Comparison of ENCODE assay signal across 20 cellular contexts in the genomic region with DNA sequence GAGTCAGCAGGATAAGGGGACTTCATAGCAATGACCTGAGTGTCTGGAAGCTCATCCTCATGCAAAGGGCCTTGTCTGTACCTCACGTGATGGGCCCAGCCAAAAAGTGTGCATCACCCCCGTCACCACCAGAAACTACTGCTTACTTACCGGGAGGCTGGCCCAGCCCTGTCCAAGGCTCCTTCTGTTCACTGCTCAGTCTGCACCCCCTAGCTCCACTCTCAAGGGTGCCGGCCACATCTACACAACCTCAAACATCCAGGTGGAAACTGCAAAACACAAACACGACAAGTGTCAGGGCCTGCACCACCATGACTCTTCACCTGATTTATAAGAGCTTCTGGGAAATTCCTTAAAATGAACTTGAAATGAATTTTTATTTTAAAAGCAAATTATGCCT. TPM values are rescaled to one million over a fixed set of nuclear protein-coding genes. Genes with fewer than 3 reads are reported as not detected.
DNase-seq lines count a peak whose midpoint lies in the region; ATAC-seq, FAIRE-seq and TF ChIP-seq lines count a peak whose summit lies in the region.
"Had no signal": no experiment of that assay in that cellular context is flagged by ENCODE, and none has a peak within 500 bp of the region (broad histone marks: within the 10 kb centered on the region; RNA-seq: fewer than 3 reads in every experiment).

No MANE protein-coding gene starts in this region.

- CTCF ChIA-PET in H1 (lab: Charles Lee; ENCODE audit: partially characterized antibody): interaction anchor here (0.7 to 3.8 kb wide), 2 partner anchors 56 to 57 kb away, joined by 4 to 27 read pairs; partner anchors contain the start of gene ADD2

- no peak for TF ChIP-seq EP300 in H1 (IDR thresholded peaks at IDR 0.05; ENCODE audit: borderline replicate concordance in 1 of 2, low read depth in 2 of 2, low read length in 2 of 2)

- H3K4me1 ChIP-seq in right atrium auricular region (no peaks in the 10 kb centered on the region), heart right ventricle (no peaks in the 10 kb centered on the region), H1 (replicated peaks in 1 of 4; ENCODE audit: control insufficient read depth in 3 of 4, insufficient read depth in 4 of 4, low read length in 3 of 4) (peaks cover 0 to 48% (median 21%) of the 10 kb centered on the region in 4 experiments; a peak in 6 of 7 replicates)
- H3K4me1 ChIP-seq: BE2C, Caco-2 had no signal

- peaks cover 28% of the 10 kb centered on the region for H3K4me1 Mint-ChIP-seq in stimulated activated memory B cell treated with anti-CD40 and anti-IgM and Interleukin-4, amounts not matched to agents 10 μg/mL and 1 μg/mL and 100 μg/mL, for 72 hours

- H3K27ac Mint-ChIP-seq in stimulated activated memory B cell treated with anti-CD40 and anti-IgM and Interleukin-4, amounts not matched to agents 10 μg/mL and 1 μg/mL and 100 μg/mL, for 72 hours: no peak overlapping the region
- H3K27ac Mint-ChIP-seq: CD4-positive, alpha-beta T cell had no signal

- H3K4me3 Mint-ChIP-seq in stimulated activated memory B cell treated with anti-CD40 and anti-IgM and Interleukin-4, amounts not matched to agents 10 μg/mL and 1 μg/mL and 100 μg/mL, for 72 hours: no peak overlapping the region
- H3K4me3 Mint-ChIP-seq: CD4-positive, alpha-beta T cell had no signal

- H2BK12ac ChIP-seq in H1 (ENCODE audit: low read depth, low read length): no peak overlapping the region

- H4K5ac ChIP-seq in H1 (ENCODE audit: insufficient read length, low read depth, low read length): no peak overlapping the region

- no peak for TF ChIP-seq POLR2A in H1 (IDR thresholded peaks at IDR 0.05; ENCODE audit: control extremely low read depth in 1 of 2, low read depth in 2 of 2, low read length in 2 of 2)

- H3K9me3 Mint-ChIP-seq in stimulated activated memory B cell treated with anti-CD40 and anti-IgM and Interleukin-4, amounts not matched to agents 10 μg/mL and 1 μg/mL and 100 μg/mL, for 72 hours: no peaks in the 10 kb centered on the region
- H3K9me3 Mint-ChIP-seq: CD4-positive, alpha-beta T cell had no signal

- H3K14ac ChIP-seq in H1 (ENCODE audit: insufficient read length): no peak overlapping the region

- no peak overlapping the region for H2AFZ ChIP-seq in H1 (ENCODE audit: low read length)

- intact Hi-C loops in heart right ventricle (cut with DNase I): no loop called here

- DNase-seq in right atrium auricular region (ENCODE audit: low spot score) (peak; percentile 36), heart right ventricle (no peak), H1 (ENCODE audit: low read depth in 1 of 2, low spot score in 2 of 2) (no peak), mesenteric fat pad (ENCODE audit: low spot score) (peak; percentile 60), NCI-H1105 treated with DMSO at 0.1 percent for 48 hours (lab: John Stamatoyannopoulos, UW) (no peak), anterior cingulate cortex (lab: John Stamatoyannopoulos, UW) (no peak)
- DNase-seq: 8988T; BE2C; C1 segment of cervical spinal cord; Caco-2; CD4-positive, alpha-beta T cell; DMS153; DMS79; GDM1; GOT3 had no signal

- no peak overlapping the region for H4K91ac ChIP-seq in H1 (replicated peaks; ENCODE audit: insufficient read length, low read length)

- no peak for TF ChIP-seq CTCF in right atrium auricular region (IDR thresholded peaks at IDR 0.05)
- TF ChIP-seq CTCF in heart right ventricle (IDR thresholded peaks at IDR 0.05): no peak
- TF ChIP-seq CTCF in H1 (IDR thresholded peaks at IDR 0.05; ENCODE audit: control extremely low read depth in 1 of 3, insufficient read depth in 1 of 3, low read depth in 1 of 3, low read length in 3 of 3): no peak

- FAIRE-seq in H1 (lab: Jason Lieb, UNC): no peak
- FAIRE-seq: D721Med, GM12892, GM18507 had no signal

- 92 to 96% methylated on average over 5 of the region's 5 CpGs for WGBS in heart right ventricle, 2 donors
- 92% methylated on average over 5 of the region's 5 CpGs; no CpG with 5 or more reads in 1 of the 2 experiments for WGBS in H1 (ENCODE audit: extremely low coverage in 1 of 2, insufficient coverage in 1 of 2, insufficient read length in 1 of 2, insufficient replicate concordance in 2 of 2, low coverage in 1 of 2, low lambda C conversion rate in 2 of 2, missing lambda C conversion rate in 1 of 2), 2 experiments

- H3K27me3 ChIP-seq in right atrium auricular region (no peaks in the 10 kb centered on the region), heart right ventricle (no peaks in the 10 kb centered on the region), H1 (replicated peaks in 1 of 4; ENCODE audit: control insufficient read depth in 3 of 4, extremely low read depth in 1 of 4, insufficient read depth in 3 of 4, low read length in 3 of 4) (no peaks in the 10 kb centered on the region)
- H3K27me3 ChIP-seq: BE2C had no signal

- H3K56ac ChIP-seq in H1 (replicated peaks; ENCODE audit: insufficient read length, low read depth, low read length): no peak overlapping the region

- peaks cover 17 to 21% of the 10 kb centered on the region in 2 experiments for H4K20me1 ChIP-seq in H1 (replicated peaks in 1 of 2; ENCODE audit: control insufficient read depth in 1 of 2, insufficient read depth in 2 of 2, low read length in 2 of 2)

- H3K4me3 ChIP-seq in right atrium auricular region (no peak overlapping the region), heart right ventricle (no peak overlapping the region), H1 (ENCODE audit: extremely low read depth in 1 of 4, insufficient read depth in 2 of 4, low read depth in 3 of 4, low read length in 4 of 4) (no peak overlapping the region)
- H3K4me3 ChIP-seq: HAP-1 had no signal

- H3K79me2 ChIP-seq in H1 (ENCODE audit: control insufficient read depth in 1 of 2, insufficient read depth in 2 of 2, low read length in 2 of 2): peaks cover 0 to 84% of the 10 kb centered on the region in 2 experiments; a peak in 2 of 4 replicates

- peak overlapping the region; percentile 22; the same call in 1 of the 2 replicates for H2BK5ac ChIP-seq in H1 (ENCODE audit: low read depth, low read length)

- H3K4me2 ChIP-seq in H1 (ENCODE audit: insufficient read depth in 1 of 2, low read depth in 2 of 2, low read length in 2 of 2): no peak overlapping the region

- no peak overlapping the region for H2BK20ac ChIP-seq in H1 (ENCODE audit: low read length)

- POLR2A ChIA-PET in H1 (lab: Charles Lee; ENCODE audit: partially characterized antibody): interaction anchor here (1.4 kb wide), 1 partner anchor 57 kb away, joined by 3 read pairs; no protein-coding TSS in a partner anchor

- no peaks in the 10 kb centered on the region for H3K23me2 ChIP-seq in H1 (ENCODE audit: low read depth, low read length)

- H3K36me3 ChIP-seq in right atrium auricular region (no peaks in the 10 kb centered on the region), heart right ventricle (no peaks in the 10 kb centered on the region), H1 (ENCODE audit: control insufficient read depth in 2 of 4, insufficient read depth in 4 of 4, low read length in 3 of 4) (peaks cover 0 to 14% (median 5%) of the 10 kb centered on the region in 4 experiments; a peak in 6 of 8 replicates)
- H3K36me3 ChIP-seq: BE2C had no signal

- no peak for TF ChIP-seq RAD21 in H1 (IDR thresholded peaks at IDR 0.05 in 1 of 2, conservative IDR thresholded peaks at IDR 0.05 in 1 of 2; ENCODE audit: low read depth in 2 of 2, low read length in 2 of 2)

- H3K27ac ChIP-seq in right atrium auricular region (no peak overlapping the region), heart right ventricle (no peak overlapping the region), H1 (ENCODE audit: low read depth, low read length) (no peak overlapping the region)

- H2BK120ac ChIP-seq in H1 (replicated peaks; ENCODE audit: low read depth, low read length): no peak overlapping the region

- ATAC-seq in heart right ventricle: no peak
- no peak for ATAC-seq in stimulated activated memory B cell treated with anti-CD40 and anti-IgM and Interleukin-4, amounts not matched to agents 10 μg/mL and 1 μg/mL and 100 μg/mL, for 72 hours

- no peak overlapping the region for H2BK15ac ChIP-seq in H1 (ENCODE audit: low read length)

- no peaks in the 10 kb centered on the region for H3K9me3 ChIP-seq in right atrium auricular region
- H3K9me3 ChIP-seq in heart right ventricle: no peaks in the 10 kb centered on the region
- no peaks in the 10 kb centered on the region for H3K9me3 ChIP-seq in H1 (ENCODE audit: insufficient read depth in 2 of 2, low read depth in 1 of 2, low read length in 1 of 2)
- H3K9me3 ChIP-seq: BE2C, Caco-2, HAP-1 had no signal

- no peaks in the 10 kb centered on the region for H3K27me3 Mint-ChIP-seq in stimulated activated memory B cell treated with anti-CD40 and anti-IgM and Interleukin-4, amounts not matched to agents 10 μg/mL and 1 μg/mL and 100 μg/mL, for 72 hours
- H3K27me3 Mint-ChIP-seq: CD4-positive, alpha-beta T cell had no signal

- H4K8ac ChIP-seq in H1 (ENCODE audit: extremely low read depth, insufficient read depth, low read length): no peak overlapping the region

- no peak overlapping the region for H3K9ac ChIP-seq in H1 (replicated peaks in 1 of 4; ENCODE audit: extremely low read depth in 1 of 4, low read depth in 3 of 4, low read length in 3 of 4)

- H3K4ac ChIP-seq in H1 (replicated peaks; ENCODE audit: insufficient read length, low read depth, low read length): no peak overlapping the region

- peaks cover 28% of the 10 kb centered on the region for H3K79me1 ChIP-seq in H1 (ENCODE audit: low read depth, low read length)

- H2AK5ac ChIP-seq in H1 (ENCODE audit: low read depth, low read length): no peak overlapping the region

- H3K23ac ChIP-seq in H1 (ENCODE audit: insufficient read length): no peak overlapping the region

- peaks cover 10% of the 10 kb centered on the region for H3K36me3 Mint-ChIP-seq in stimulated activated memory B cell treated with anti-CD40 and anti-IgM and Interleukin-4, amounts not matched to agents 10 μg/mL and 1 μg/mL and 100 μg/mL, for 72 hours

- H3K18ac ChIP-seq in H1 (ENCODE audit: extremely low read depth, low read length): no peak overlapping the region

TF ChIP-seq in H1, 55 proteins besides CTCF, POLR2A, EP300 and RAD21 (continues in another document):
- TF ChIP-seq BACH1 (IDR thresholded peaks at IDR 0.05; ENCODE audit: low read length): no peak

RNA-seq across cellular contexts. Expression of gene ADD2, which starts 55.1 kb away (rescaled TPM):
- total RNA-seq in right atrium auricular region (1 to 10 TPM; 1.1 to 1.4 TPM), heart right ventricle (1 to 10 TPM in 9 of 10 donors, under 1 TPM in 1; 0.92 to 5.7 (median 2.8) TPM), mesenteric fat pad (3.3 TPM)
- polyA plus RNA-seq in heart right ventricle (1 to 10 TPM in 1 of 2 donors, under 1 TPM in 1; 0.16 to 1.2 TPM), H1 (2011; rRNA removed) (58.5 and 96.4 TPM in 2 replicates)
- total RNA-seq in H1 (2021; fragmentation: NEBNext Ultra II Directional; extraction: Animal tissue kit (Norgen Biotek cat#: 25700)): 166 and 170 TPM in 2 replicates
- 66.2 TPM for polyA plus RNA-seq in H1 (2011; cell fraction: cytosol; rRNA removed)
- 190 TPM for polyA plus RNA-seq in H1 (2011; cell fraction: nucleus; rRNA removed)
- polyA plus RNA-seq in H1 (2012, experiment 1 of 2): 55.1 to 70.6 TPM (median 63.9 TPM) in 4 replicates
- 30.9 TPM for polyA plus RNA-seq in H1 (2012, experiment 2 of 2)
- polyA plus RNA-seq in H1 (2013, experiment 1 of 2): 111 TPM
- polyA plus RNA-seq in H1 (2013, experiment 2 of 2): 117 TPM
- polyA minus RNA-seq in H1 (2011; rRNA and poly(A)+ RNA removed): 167 and 226 TPM in 2 replicates
- 108 TPM for polyA minus RNA-seq in H1 (2011; cell fraction: cytosol; rRNA and poly(A)+ RNA removed)
- 75.9 TPM for polyA minus RNA-seq in H1 (2011; cell fraction: nucleus; rRNA and poly(A)+ RNA removed)
- total RNA-seq: Caco-2 had no signal

Comparison
In these comparisons a context has a peak if more than half of its experiments do, and no peak if none do; other contexts are left out.
1. DNase-seq: peak in right atrium auricular region (single experiment) and mesenteric fat pad (single experiment); none in heart right ventricle (0 of 2), H1 (0 of 2), NCI-H1105 treated with DMSO at 0.1 percent for 48 hours (single experiment) and anterior cingulate cortex (0 of 58).
2. RNA of gene ADD2, which starts 55.1 kb away (total RNA-seq): 166 to 170 TPM in H1; 3.3 TPM in mesenteric fat pad (single experiment), 0.92 to 5.7 TPM in heart right ventricle and 1.1 to 1.4 TPM in right atrium auricular region; every median in the first group is over 10 times any median in the second.